ENCODE assay signal across 18 cellular contexts in the genomic region with DNA sequence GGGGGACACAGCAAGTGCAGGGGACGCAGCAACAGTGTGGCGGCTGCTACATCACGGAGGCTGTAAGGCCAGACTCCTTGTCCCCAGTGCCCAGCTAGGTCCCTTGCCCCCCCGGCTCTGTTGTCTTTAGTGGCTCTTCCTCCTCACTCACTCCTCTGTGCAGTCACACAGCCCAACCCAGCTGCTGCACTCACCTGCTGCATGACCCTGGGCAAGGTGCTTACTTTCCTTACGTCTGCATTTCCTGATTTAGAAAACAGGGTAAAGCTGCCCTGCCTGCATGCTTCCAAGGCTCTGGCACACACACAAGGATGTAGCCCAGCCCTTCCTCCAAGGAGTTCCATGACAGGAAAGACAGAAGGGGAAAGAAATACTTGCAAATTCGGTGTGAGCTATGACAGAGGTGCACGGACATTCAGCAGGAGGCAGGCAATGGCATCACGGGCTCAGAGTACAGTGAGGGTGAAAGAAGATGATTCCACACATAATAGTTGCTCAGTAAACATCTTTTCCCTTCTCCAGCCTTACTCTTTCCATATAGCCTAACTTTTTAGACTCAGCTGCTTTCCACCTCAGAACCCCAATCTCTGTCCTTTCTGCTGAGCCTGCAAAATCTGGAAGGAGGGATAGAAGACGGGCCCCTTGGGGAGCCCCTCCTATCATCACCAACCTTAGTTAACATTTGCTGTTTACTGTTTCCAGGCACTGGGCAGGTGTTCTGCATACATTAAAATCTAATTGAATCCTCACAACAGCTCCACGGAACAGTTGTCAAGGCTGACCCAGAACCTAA.
DNase-seq lines count a peak whose midpoint lies in the region; ATAC-seq, FAIRE-seq and TF ChIP-seq lines count a peak whose summit lies in the region.
"Had no signal": no experiment of that assay in that cellular context is flagged by ENCODE, and none has a peak within 500 bp of the region (broad histone marks: within the 10 kb centered on the region; RNA-seq: fewer than 3 reads in every experiment).

No MANE protein-coding gene starts in this region.

- ATAC-seq in A549: no peak
- no peak for ATAC-seq in lower lobe of right lung
- ATAC-seq in gastrocnemius medialis: no peak
- no peak for ATAC-seq in CD8-positive, alpha-beta T cell
- ATAC-seq: GM12878, SK-N-SH treated with all-trans-retinoic acid at 6 μM for 48 hours had no signal

- H3K27me3 Mint-ChIP-seq in CD8-positive, alpha-beta T cell (ENCODE audit: low read depth): peaks cover 8% of the 10 kb centered on the region

- H3K79me2 ChIP-seq in parathyroid adenoma: no peaks in the 10 kb centered on the region

- in situ Hi-C loops in gastrocnemius medialis (cut with MboI; ENCODE audit: low sequenced_read_pairs in 4 of 4): loop anchor here in 1 of 4 donors (25.0 kb wide), 1 partner anchor 90 kb away; no protein-coding TSS in a partner anchor

- H3K9me3 ChIP-seq in A549 (no peaks in the 10 kb centered on the region), lower lobe of right lung (no peaks in the 10 kb centered on the region), parathyroid adenoma (ENCODE audit: control insufficient read depth, low read length) (no peaks in the 10 kb centered on the region), gastrocnemius medialis (no peaks in the 10 kb centered on the region)
- no peaks in the 10 kb centered on the region for H3K9me3 ChIP-seq in CD8-positive, alpha-beta T cell (ENCODE audit: low read length)
- H3K9me3 ChIP-seq: BE2C had no signal

- H3K9me3 Mint-ChIP-seq in CD8-positive, alpha-beta T cell: no peaks in the 10 kb centered on the region

- TF ChIP-seq RAD21 in A549 (conservative IDR thresholded peaks at IDR 0.05 in 1 of 2, IDR thresholded peaks at IDR 0.05 in 1 of 2): no peak

- no peak for TF ChIP-seq EP300 in A549 (IDR thresholded peaks at IDR 0.05)

- H3K4me3 ChIP-seq in A549: no peak overlapping the region
- H3K4me3 ChIP-seq in lower lobe of right lung: no peak overlapping the region
- no peak overlapping the region for H3K4me3 ChIP-seq in parathyroid adenoma (ENCODE audit: low read depth, low read length)
- H3K4me3 ChIP-seq in gastrocnemius medialis: no peak overlapping the region
- H3K4me3 ChIP-seq in CD8-positive, alpha-beta T cell (ENCODE audit: low read depth, low read length): no peak overlapping the region
- H3K4me3 ChIP-seq: GM12878 had no signal

- POLR2A ChIA-PET in A549 (lab: Yijun Ruan, JAX): no interaction called here
- POLR2A ChIA-PET in CD8-positive, alpha-beta T cell (lab: Charles Lee): no interaction called here

- CTCF ChIA-PET in A549 (lab: Yijun Ruan, JAX): interaction anchor here (0.8 to 1.0 kb wide), 4 partner anchors 16 to 47 kb away, joined by 3 read pairs; no protein-coding TSS in a partner anchor
- CTCF ChIA-PET in CD8-positive, alpha-beta T cell (lab: Charles Lee): interaction anchor here (0.9 kb wide), 1 partner anchor 126 kb away, joined by 3 read pairs; no protein-coding TSS in a partner anchor

- H3K27ac ChIP-seq in A549 (no peak overlapping the region), lower lobe of right lung (no peak overlapping the region), parathyroid adenoma (no peak overlapping the region), gastrocnemius medialis (no peak overlapping the region)
- H3K27ac ChIP-seq in CD8-positive, alpha-beta T cell (ENCODE audit: low read depth, low read length): no peak overlapping the region

- 41% methylated on average over 10 of the region's 10 CpGs for WGBS in A549 (ENCODE audit: missing lambda C conversion rate)

- H3K27me3 ChIP-seq in lower lobe of right lung (ENCODE audit: low read depth) (peaks cover 27% of the 10 kb centered on the region), parathyroid adenoma (ENCODE audit: control insufficient read depth, insufficient read depth, low read length) (no peaks in the 10 kb centered on the region), gastrocnemius medialis (peaks cover 6 to 22% (median 8%) of the 10 kb centered on the region in 3 donors)
- no peaks in the 10 kb centered on the region for H3K27me3 ChIP-seq in CD8-positive, alpha-beta T cell (ENCODE audit: insufficient read depth, low read length)
- H3K27me3 ChIP-seq: BE2C had no signal

- H3K27ac Mint-ChIP-seq in CD8-positive, alpha-beta T cell: no peak overlapping the region

- H3K9ac ChIP-seq in parathyroid adenoma: no peak overlapping the region

- DNase-seq in A549 (ENCODE audit: low read depth in 1 of 2, low spot score in 1 of 2) (no peak), NCI-H69 (lab: John Stamatoyannopoulos, UW) (peak; percentile 9), lower lobe of right lung (peak; percentile 24), NCI-H2107 (lab: John Stamatoyannopoulos, UW) (no peak), gastrocnemius medialis (no peak)
- no peak for DNase-seq in CD8-positive, alpha-beta T cell
- DNase-seq: BE2C; DMS79 treated with DMSO at 0.1 percent for 48 hours; GOT3; Kasumi-1; NCI-H1694; NCI-H2081; NCI-H2171 treated with DMSO at 0.1 percent for 48 hours; NCI-H526; NK-92 treated with Interleukin-12 subunit alpha and Interleukin-12 subunit beta, amount 100 ng/mL, for 24 hours had no signal

- no peak overlapping the region for H3K4me2 ChIP-seq in A549
- H3K4me2 ChIP-seq in parathyroid adenoma (ENCODE audit: low read length): no peak overlapping the region

- intact Hi-C loops in lower lobe of right lung (cut with DNase I): no loop called here
- intact Hi-C loops in gastrocnemius medialis (cut with DNase I; ENCODE audit: low total_unique reads): no loop called here
- intact Hi-C loops in CD8-positive, alpha-beta T cell (cut with DNase I, micrococcal nuclease): no loop called here

- no peak for FAIRE-seq in A549 (lab: Jason Lieb, UNC)
- FAIRE-seq: GM12878 had no signal

- H3K4me1 Mint-ChIP-seq in CD8-positive, alpha-beta T cell (ENCODE audit: low read depth): no peaks in the 10 kb centered on the region

- no peak for TF ChIP-seq POLR2A in A549 (IDR thresholded peaks at IDR 0.05; ENCODE audit: low read length)
- TF ChIP-seq POLR2A in gastrocnemius medialis (IDR thresholded peaks at IDR 0.05): no peak

- H3K36me3 ChIP-seq in lower lobe of right lung (no peaks in the 10 kb centered on the region), parathyroid adenoma (ENCODE audit: control insufficient read depth, insufficient read depth, low read length) (no peaks in the 10 kb centered on the region), gastrocnemius medialis (no peaks in the 10 kb centered on the region)
- no peaks in the 10 kb centered on the region for H3K36me3 ChIP-seq in CD8-positive, alpha-beta T cell (ENCODE audit: insufficient read depth, low read length)
- H3K36me3 ChIP-seq: BE2C had no signal

- peak overlapping the region; percentile 50 for H2AFZ ChIP-seq in parathyroid adenoma

- H3K4me1 ChIP-seq in A549 (no peaks in the 10 kb centered on the region), lower lobe of right lung (no peaks in the 10 kb centered on the region), parathyroid adenoma (peaks cover 6% of the 10 kb centered on the region), gastrocnemius medialis (no peaks in the 10 kb centered on the region)
- no peaks in the 10 kb centered on the region for H3K4me1 ChIP-seq in CD8-positive, alpha-beta T cell (ENCODE audit: insufficient read depth, low read length)

- TF ChIP-seq CTCF in A549 (IDR thresholded peaks at IDR 0.05): no peak
- no peak for TF ChIP-seq CTCF in lower lobe of right lung (IDR thresholded peaks at IDR 0.05)
- TF ChIP-seq CTCF in parathyroid adenoma (IDR thresholded peaks at IDR 0.05): no peak
- TF ChIP-seq CTCF in gastrocnemius medialis (IDR thresholded peaks at IDR 0.05 in 4 of 5, conservative IDR thresholded peaks at IDR 0.05 in 1 of 5): no peak
- TF ChIP-seq CTCF in CD8-positive, alpha-beta T cell (IDR thresholded peaks at IDR 0.05): no peak

- no peaks in the 10 kb centered on the region for H3K36me3 Mint-ChIP-seq in CD8-positive, alpha-beta T cell

- H3K4me3 Mint-ChIP-seq in CD8-positive, alpha-beta T cell: no peak overlapping the region

TF ChIP-seq in A549, 52 proteins besides CTCF, POLR2A, EP300 and RAD21:
- TF ChIP-seq, protein P1, sequence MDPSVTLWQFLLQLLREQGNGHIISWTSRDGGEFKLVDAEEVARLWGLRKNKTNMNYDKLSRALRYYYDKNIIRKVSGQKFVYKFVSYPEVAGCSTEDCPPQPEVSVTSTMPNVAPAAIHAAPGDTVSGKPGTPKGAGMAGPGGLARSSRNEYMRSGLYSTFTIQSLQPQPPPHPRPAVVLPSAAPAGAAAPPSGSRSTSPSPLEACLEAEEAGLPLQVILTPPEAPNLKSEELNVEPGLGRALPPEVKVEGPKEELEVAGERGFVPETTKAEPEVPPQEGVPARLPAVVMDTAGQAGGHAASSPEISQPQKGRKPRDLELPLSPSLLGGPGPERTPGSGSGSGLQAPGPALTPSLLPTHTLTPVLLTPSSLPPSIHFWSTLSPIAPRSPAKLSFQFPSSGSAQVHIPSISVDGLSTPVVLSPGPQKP (IDR thresholded peaks at IDR 0.05; ENCODE audit: low read depth, low read length): no peak
- TF ChIP-seq NFE2L2 (conservative IDR thresholded peaks at IDR 0.05; ENCODE audit: low read length): no peak
- TF ChIP-seq ZSCAN20 (CRISPR knock-in tag; IDR thresholded peaks at IDR 0.05): no peak
- TF ChIP-seq, protein P2, sequence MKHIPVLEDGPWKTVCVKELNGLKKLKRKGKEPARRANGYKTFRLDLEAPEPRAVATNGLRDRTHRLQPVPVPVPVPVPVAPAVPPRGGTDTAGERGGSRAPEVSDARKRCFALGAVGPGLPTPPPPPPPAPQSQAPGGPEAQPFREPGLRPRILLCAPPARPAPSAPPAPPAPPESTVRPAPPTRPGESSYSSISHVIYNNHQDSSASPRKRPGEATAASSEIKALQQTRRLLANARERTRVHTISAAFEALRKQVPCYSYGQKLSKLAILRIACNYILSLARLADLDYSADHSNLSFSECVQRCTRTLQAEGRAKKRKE (CRISPR knock-in tag; IDR thresholded peaks at IDR 0.05; ENCODE audit: low read depth): no peak
- peak; percentile 94 for TF ChIP-seq MAFK (IDR thresholded peaks at IDR 0.05; ENCODE audit: partially characterized antibody)
- TF ChIP-seq, protein P3, sequence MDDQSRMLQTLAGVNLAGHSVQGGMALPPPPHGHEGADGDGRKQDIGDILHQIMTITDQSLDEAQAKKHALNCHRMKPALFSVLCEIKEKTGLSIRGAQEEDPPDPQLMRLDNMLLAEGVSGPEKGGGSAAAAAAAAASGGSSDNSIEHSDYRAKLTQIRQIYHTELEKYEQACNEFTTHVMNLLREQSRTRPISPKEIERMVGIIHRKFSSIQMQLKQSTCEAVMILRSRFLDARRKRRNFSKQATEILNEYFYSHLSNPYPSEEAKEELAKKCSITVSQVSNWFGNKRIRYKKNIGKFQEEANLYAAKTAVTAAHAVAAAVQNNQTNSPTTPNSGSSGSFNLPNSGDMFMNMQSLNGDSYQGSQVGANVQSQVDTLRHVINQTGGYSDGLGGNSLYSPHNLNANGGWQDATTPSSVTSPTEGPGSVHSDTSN (IDR thresholded peaks at IDR 0.05): no peak
- TF ChIP-seq SREBF2 (IDR thresholded peaks at IDR 0.05): no peak

Comparison
In these comparisons a context has a peak if more than half of its experiments do, and no peak if none do; other contexts are left out.
1. DNase-seq: peak in NCI-H69 (single experiment) and lower lobe of right lung (single experiment); none in A549 (0 of 2), NCI-H2107 (single experiment), gastrocnemius medialis (0 of 2) and CD8-positive, alpha-beta T cell (0 of 7).